8 cellular contexts compared by ENCODE assay signal in genomic region chr10:99612167-99612831, GRCh38. TPM values are rescaled to one million over a fixed set of nuclear protein-coding genes. Genes with fewer than 3 reads are reported as not detected.
DNase-seq lines count a peak whose midpoint lies in the region; ATAC-seq and TF ChIP-seq lines count a peak whose summit lies in the region.

No MANE protein-coding gene starts in this region.

- H3K4me1 Mint-ChIP-seq in T-helper 17 cell = peaks cover 18% of the 10 kb centered on the region

- 0 out of 2 replicates have a peak, but pooled peaks cover 7% of the 10 kb centered on the region for H3K36me3 ChIP-seq in MM.1S (replicated peaks; ENCODE audit: insufficient read depth, low read length)

- H3K9me3 ChIP-seq in MM.1S (replicated peaks; ENCODE audit: insufficient read depth, low read length) = no peaks in the 10 kb centered on the region
- H3K9me3 ChIP-seq in T-helper 17 cell (ENCODE audit: control insufficient read depth, low read length, poor library complexity, severe bottlenecking) = no peaks in the 10 kb centered on the region

- 0 out of 2 replicates have a peak, but pooled peaks cover 11% of the 10 kb centered on the region for H3F3A ChIP-seq in MM.1S (ENCODE audit: insufficient read depth, low read length)

- peaks cover 3% of the 10 kb centered on the region for H3K36me3 Mint-ChIP-seq in T-helper 17 cell (ENCODE audit: low read depth)

- no peak overlapping the region for H2AFZ ChIP-seq in MM.1S (ENCODE audit: low read length)

- no peaks in the 10 kb centered on the region for H3K27me3 ChIP-seq in MM.1S (replicated peaks; ENCODE audit: insufficient read depth, low read length)

- H3K79me2 ChIP-seq in MM.1S (ENCODE audit: low read length) = peaks cover 23% of the 10 kb centered on the region

- no peak overlapping the region for H3K4me3 ChIP-seq in MM.1S (ENCODE audit: low read length)
- H3K4me3 ChIP-seq in epithelial cell of esophagus (ENCODE audit: low read length) = no peak overlapping the region

- peak; percentile 73 for ATAC-seq in T-helper 17 cell
- ATAC-seq in GM18505 (IDR thresholded peaks at IDR 0.05; ENCODE audit: unreplicated experiment) = no peak
- no peak for ATAC-seq in HG03354 (IDR thresholded peaks at IDR 0.05; ENCODE audit: poor library complexity, severe bottlenecking, unreplicated experiment)

- TF ChIP-seq CTCF in GM10266 (IDR thresholded peaks at IDR 0.05; ENCODE audit: control insufficient read depth, insufficient read depth, low read depth, missing control alignments) = peak; percentile 81
- peak; percentile 83 for TF ChIP-seq CTCF in MM.1S (IDR thresholded peaks at IDR 0.05; ENCODE audit: low read length)
- peak; percentile 78 for TF ChIP-seq CTCF in epithelial cell of esophagus (IDR thresholded peaks at IDR 0.05; ENCODE audit: insufficient read depth, low read depth, low read length, missing control alignments)

- DNase-seq in AML-193 (lab: John Stamatoyannopoulos, UW) (peak; percentile 44 to 54), GM10266 (ENCODE audit: extremely low spot score) (peak; percentile 65), MM.1S (peak; percentile 71), T-helper 17 cell (no peak), epithelial cell of esophagus (ENCODE audit: low read depth) (peak; percentile 72), myocyte (ENCODE audit: low read depth) (peak; percentile 74)

- H3K27ac ChIP-seq in MM.1S (ENCODE audit: low read length) = no peak overlapping the region

- H3K4me3 Mint-ChIP-seq in T-helper 17 cell = no peak overlapping the region

- H4K20me1 ChIP-seq in MM.1S (ENCODE audit: insufficient read depth, low read length) = 0 out of 2 replicates have a peak, but pooled peaks cover 3% of the 10 kb centered on the region

- H3K9me2 ChIP-seq in MM.1S (replicated peaks; ENCODE audit: insufficient read depth, low read length) = no peaks in the 10 kb centered on the region

- peaks cover 5% of the 10 kb centered on the region; the same call in 1 of the 2 replicates for H3K4me1 ChIP-seq in MM.1S (ENCODE audit: low read length)

- TF ChIP-seq POLR2A in GM18505 (IDR thresholded peaks at IDR 0.05; ENCODE audit: borderline replicate concordance, extremely low read depth, insufficient read depth, insufficient read length) = no peak

- no peaks in the 10 kb centered on the region for H3K27me3 Mint-ChIP-seq in T-helper 17 cell

- H3K4me2 ChIP-seq in MM.1S (ENCODE audit: low read depth, low read length) = no peak overlapping the region

- H3K27ac Mint-ChIP-seq in T-helper 17 cell = peak overlapping the region; percentile 32

- H3K9ac ChIP-seq in MM.1S (ENCODE audit: low read length) = no peak overlapping the region

RNA-seq across cellular contexts. Expression of gene SLC25A28, which starts 7.9 kb away (rescaled TPM):
- total RNA-seq in T-helper 17 cell (10 to 100 TPM; 65.5 to 69.4 TPM), myocyte (20.7 and 20.9 TPM in 2 replicates)
- polyA plus RNA-seq in myocyte (2012) = 24.1 TPM

RNA-seq across cellular contexts. Expression of gene ENTPD7, which starts 47.0 kb away (rescaled TPM):
- total RNA-seq in T-helper 17 cell (1 to 10 TPM; 2.6 to 3.1 TPM), myocyte (7.8 and 9.3 TPM in 2 replicates)
- 4.6 TPM for polyA plus RNA-seq in myocyte (2012)

Comparison
In these comparisons a context has a peak if more than half of its experiments do, and no peak if none do; other contexts are left out.
1. DNase-seq: peak in AML-193 (2 of 2), GM10266 (single experiment), MM.1S (single experiment), epithelial cell of esophagus (single experiment) and myocyte (single experiment); none in T-helper 17 cell (0 of 3).
2. Peak in every context shown above with its lines, with median percentiles within 50 percentile points of each other: CTCF ChIP-seq.